17 cellular contexts compared by ENCODE assay signal in the genomic region with DNA sequence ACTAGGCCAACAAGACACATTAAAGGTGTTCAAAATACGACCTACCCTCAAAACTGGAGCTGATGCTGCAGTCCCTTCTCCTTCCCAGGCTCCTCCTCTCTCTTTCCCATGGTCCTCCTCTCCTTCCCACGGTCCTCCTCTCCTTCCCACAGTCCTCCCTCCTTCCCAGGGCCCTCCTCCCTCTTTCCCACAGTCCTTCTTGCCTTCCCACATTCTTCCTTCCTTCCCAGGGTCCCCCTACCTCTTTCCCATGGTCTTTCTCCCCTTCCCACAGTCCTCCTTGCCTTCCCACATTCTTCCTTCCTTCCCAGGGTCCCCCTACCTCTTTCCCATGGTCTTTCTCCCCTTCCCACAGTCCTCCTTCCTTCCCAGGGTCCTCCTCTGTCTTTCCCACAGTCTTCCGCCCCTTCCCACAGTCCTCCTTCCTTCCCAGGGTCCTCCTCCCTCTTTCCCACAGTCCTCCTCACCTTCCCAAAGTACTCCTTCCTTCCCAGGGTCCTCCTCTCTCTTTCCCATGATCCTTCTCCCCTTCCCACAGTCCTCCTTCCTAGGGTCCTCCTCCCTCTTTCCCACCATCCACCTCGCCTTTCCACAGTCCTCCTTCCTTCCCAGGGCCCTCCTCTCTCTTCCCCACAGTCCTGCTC. TPM values are rescaled to one million over a fixed set of nuclear protein-coding genes. Genes with fewer than 3 reads are reported as not detected.
DNase-seq lines count a peak whose midpoint lies in the region; ATAC-seq, FAIRE-seq and TF ChIP-seq lines count a peak whose summit lies in the region.
"Had no signal": no experiment of that assay in that cellular context is flagged by ENCODE, and none has a peak within 500 bp of the region (broad histone marks: within the 10 kb centered on the region; RNA-seq: fewer than 3 reads in every experiment).

No MANE protein-coding gene starts in this region.

- no peak for TF ChIP-seq RAD21 in HepG2 (CRISPR knock-in tag; IDR thresholded peaks at IDR 0.05)

- POLR2A ChIA-PET in HepG2 (lab: Yijun Ruan, JAX): no interaction called here

- H3K9me3 ChIP-seq in HepG2 (ENCODE audit: low read length) (no peaks in the 10 kb centered on the region), right lobe of liver (no peaks in the 10 kb centered on the region), KOPT-K1 (ENCODE audit: insufficient read depth, low read length, poor library complexity, severe bottlenecking) (no peaks in the 10 kb centered on the region), spleen (no peaks in the 10 kb centered on the region)

- no peaks in the 10 kb centered on the region for H3K9me3 Mint-ChIP-seq in dendritic cell treated with granulocyte-macrophage colony-stimulating factor and Interleukin-4, amounts not matched to agents 40 ng/mL and 50 ng/mL, for 4 days
- no peaks in the 10 kb centered on the region for H3K9me3 Mint-ChIP-seq in stimulated activated memory B cell treated with anti-CD40 and anti-IgM and Interleukin-4, amounts not matched to agents 10 μg/mL and 1 μg/mL and 100 μg/mL, for 72 hours

- no peak for DNase-seq in HepG2 (ENCODE audit: low spot score)
- no peak for DNase-seq in right lobe of liver
- no peak for DNase-seq in spleen
- DNase-seq: COR-L47, DMS53, H9, NCI-H1417, NCI-H1930, NCI-H446, NCI-H69, Right ventricle myocardium superior had no signal

- no peak overlapping the region for H3K9ac ChIP-seq in HepG2 (ENCODE audit: insufficient read depth, low read depth, low read length)

- H3K27me3 Mint-ChIP-seq in dendritic cell treated with granulocyte-macrophage colony-stimulating factor and Interleukin-4, amounts not matched to agents 40 ng/mL and 50 ng/mL, for 4 days: no peaks in the 10 kb centered on the region
- H3K27me3 Mint-ChIP-seq in stimulated activated memory B cell treated with anti-CD40 and anti-IgM and Interleukin-4, amounts not matched to agents 10 μg/mL and 1 μg/mL and 100 μg/mL, for 72 hours: no peaks in the 10 kb centered on the region
- H3K27me3 Mint-ChIP-seq: IgD-negative memory B cell had no signal

- no peaks in the 10 kb centered on the region for H3K79me2 ChIP-seq in HepG2 (ENCODE audit: insufficient read depth, low read length)

- 92% methylated on average over 3 of the region's 4 CpGs for WGBS in HepG2 (ENCODE audit: low lambda C conversion rate)
- WGBS in right lobe of liver (ENCODE audit: insufficient coverage, low coverage, low lambda C conversion rate, missing lambda C conversion rate): 51% methylated on average over 4 of the region's 4 CpGs
- 57 to 92% (median 80%) methylated on average over 3 to 4 of the region's 4 CpGs for WGBS in spleen, 5 donors

- H4K20me1 ChIP-seq in HepG2 (ENCODE audit: insufficient read depth, low read length): no peaks in the 10 kb centered on the region

- BruUV-seq in HepG2 (replicated peaks; lab: Mats Ljungman, UMichigan): no TSS peak

- TF ChIP-seq POLR2A in HepG2 (IDR thresholded peaks at IDR 0.05; ENCODE audit: insufficient read depth in 1 of 2, low read depth in 2 of 2, low read length in 2 of 2) (no peak), right lobe of liver (IDR thresholded peaks at IDR 0.05) (no peak), spleen (IDR thresholded peaks at IDR 0.05) (no peak)

- no peak overlapping the region for H3K4me2 ChIP-seq in HepG2 (ENCODE audit: low read depth, low read length)

- no peak overlapping the region for H2AFZ ChIP-seq in HepG2 (ENCODE audit: low read length)

- H3K27ac Mint-ChIP-seq in dendritic cell treated with granulocyte-macrophage colony-stimulating factor and Interleukin-4, amounts not matched to agents 40 ng/mL and 50 ng/mL, for 4 days: peak overlapping the region; percentile 62
- H3K27ac Mint-ChIP-seq in stimulated activated memory B cell treated with anti-CD40 and anti-IgM and Interleukin-4, amounts not matched to agents 10 μg/mL and 1 μg/mL and 100 μg/mL, for 72 hours: peak overlapping the region; percentile 84
- H3K27ac Mint-ChIP-seq: H9 had no signal

- H3K36me3 Mint-ChIP-seq in dendritic cell treated with granulocyte-macrophage colony-stimulating factor and Interleukin-4, amounts not matched to agents 40 ng/mL and 50 ng/mL, for 4 days (ENCODE audit: low read depth): peaks cover 43% of the 10 kb centered on the region
- H3K36me3 Mint-ChIP-seq in stimulated activated memory B cell treated with anti-CD40 and anti-IgM and Interleukin-4, amounts not matched to agents 10 μg/mL and 1 μg/mL and 100 μg/mL, for 72 hours: peaks cover 29% of the 10 kb centered on the region

- no peak for TF ChIP-seq EP300 in HepG2 (IDR thresholded peaks at IDR 0.05; ENCODE audit: low read depth in 2 of 2, low read length in 2 of 2)
- TF ChIP-seq EP300 in HepG2 (CRISPR knock-in tag; IDR thresholded peaks at IDR 0.05; ENCODE audit: borderline replicate concordance): no peak

- peaks cover 24% of the 10 kb centered on the region for H3K4me1 Mint-ChIP-seq in dendritic cell treated with granulocyte-macrophage colony-stimulating factor and Interleukin-4, amounts not matched to agents 40 ng/mL and 50 ng/mL, for 4 days (ENCODE audit: low read depth)
- peaks cover 27% of the 10 kb centered on the region for H3K4me1 Mint-ChIP-seq in stimulated activated memory B cell treated with anti-CD40 and anti-IgM and Interleukin-4, amounts not matched to agents 10 μg/mL and 1 μg/mL and 100 μg/mL, for 72 hours

- intact Hi-C loops in HepG2 (cut with micrococcal nuclease; ENCODE audit: unreplicated experiment) (no loop called here), right lobe of liver (cut with DNase I) (no loop called here), spleen (cut with DNase I; ENCODE audit: low total_unique reads) (no loop called here)
- intact Hi-C loops in dendritic cell treated with granulocyte-macrophage colony-stimulating factor and Interleukin-4, amounts not matched to agents 40 ng/mL and 50 ng/mL, for 4 days (cut with micrococcal nuclease): no loop called here

- H3K4me1 ChIP-seq in HepG2 (ENCODE audit: insufficient read depth, low read length): no peaks in the 10 kb centered on the region
- no peaks in the 10 kb centered on the region for H3K4me1 ChIP-seq in right lobe of liver
- peaks cover 0 to 27% (median 4%) of the 10 kb centered on the region in 6 donors for H3K4me1 ChIP-seq in spleen

- H3K36me3 ChIP-seq in HepG2 (replicated peaks in 1 of 2; ENCODE audit: control insufficient read depth in 1 of 2, insufficient read depth in 2 of 2, low read length in 2 of 2) (no peaks in the 10 kb centered on the region), right lobe of liver (no peaks in the 10 kb centered on the region), KOPT-K1 (ENCODE audit: insufficient read depth, low read length) (peaks cover 21% of the 10 kb centered on the region), spleen (peaks cover 0 to 15% (median 0%) of the 10 kb centered on the region in 6 donors)

- CTCF ChIA-PET in HepG2 (lab: Yijun Ruan, JAX; ENCODE audit: low intra/inter-chr PET ratio, low total read pairs): no interaction called here

- in situ Hi-C loops in HepG2 (cut with HindIII; ENCODE audit: extremely low pct_ligation_motif_present, low pct_unique_long_range_greater_than_20kb): no loop called here

- TF ChIP-seq CTCF in HepG2 (CRISPR knock-in tag; IDR thresholded peaks at IDR 0.05) (no peak), right lobe of liver (IDR thresholded peaks at IDR 0.05) (no peak), spleen (IDR thresholded peaks at IDR 0.05 in 8 of 11, conservative IDR thresholded peaks at IDR 0.05 in 3 of 11) (no peak)

- H3K27me3 ChIP-seq in HepG2 (ENCODE audit: control insufficient read depth in 1 of 2, insufficient read depth in 2 of 2, low read length in 2 of 2): no peaks in the 10 kb centered on the region; a peak in 1 of 5 replicates
- no peaks in the 10 kb centered on the region for H3K27me3 ChIP-seq in right lobe of liver
- H3K27me3 ChIP-seq in spleen (replicated peaks in 1 of 7): no peaks in the 10 kb centered on the region

- no peak overlapping the region for H3K27ac ChIP-seq in HepG2 (ENCODE audit: extremely low read length, insufficient read depth, low read length)
- no peak overlapping the region for H3K27ac ChIP-seq in right lobe of liver
- peak overlapping the region; percentile 13 for H3K27ac ChIP-seq in KOPT-K1 (ENCODE audit: low read depth, low read length, poor library complexity, severe bottlenecking)
- no peak overlapping the region for H3K27ac ChIP-seq in spleen

- H3K4me3 ChIP-seq in HepG2 (replicated peaks in 1 of 3; ENCODE audit: insufficient read depth in 1 of 3, low read depth in 2 of 3, low read length in 3 of 3) (no peak overlapping the region), right lobe of liver (no peak overlapping the region), spleen (no peak overlapping the region)

- no peak overlapping the region for H3K4me3 Mint-ChIP-seq in dendritic cell treated with granulocyte-macrophage colony-stimulating factor and Interleukin-4, amounts not matched to agents 40 ng/mL and 50 ng/mL, for 4 days
- no peak overlapping the region for H3K4me3 Mint-ChIP-seq in stimulated activated memory B cell treated with anti-CD40 and anti-IgM and Interleukin-4, amounts not matched to agents 10 μg/mL and 1 μg/mL and 100 μg/mL, for 72 hours
- H3K4me3 Mint-ChIP-seq: H9, IgD-negative memory B cell had no signal

- FAIRE-seq in HepG2 (lab: Jason Lieb, UNC): no peak
- FAIRE-seq: RCC 7860 had no signal

- ATAC-seq in HepG2 (no peak), right lobe of liver (no peak), GM21576 (IDR thresholded peaks at IDR 0.05; ENCODE audit: unreplicated experiment) (no peak)
- no peak for ATAC-seq in stimulated activated memory B cell treated with anti-CD40 and anti-IgM and Interleukin-4, amounts not matched to agents 10 μg/mL and 1 μg/mL and 100 μg/mL, for 72 hours

RNA-seq across cellular contexts. Expression of a gene that starts 54.2 kb away (rescaled TPM):
- total RNA-seq in HepG2 (2016; rRNA removed; fragmentation: Illumina TruSeq; extraction: Trizol) (10.4 and 12.6 TPM in 2 replicates), right lobe of liver (10 to 100 TPM in 2 of 6 experiments, 1 to 10 TPM in 4; 7.3 to 14.1 (median 8.9) TPM), spleen (10 to 100 TPM; 39.2 to 74.6 (median 56.4) TPM)
- total RNA-seq in HepG2 (2016; cell fraction: cytosol; rRNA removed; fragmentation: Illumina TruSeq; extraction: Trizol; ENCODE audit: low read depth): 6.6 and 8.2 TPM in 2 replicates
- 10.1 and 10.9 TPM in 2 replicates for total RNA-seq in HepG2 (2016; cell fraction: insoluble cytoplasmic fraction; rRNA removed; fragmentation: Illumina TruSeq; extraction: Trizol)
- 19.6 and 22.2 TPM in 2 replicates for total RNA-seq in HepG2 (2016; cell fraction: membrane; rRNA removed; fragmentation: Illumina TruSeq; extraction: Trizol)
- 5.4 and 10.1 TPM in 2 replicates for total RNA-seq in HepG2 (2016; cell fraction: nucleus; rRNA removed; fragmentation: Illumina TruSeq; extraction: Trizol)
- polyA plus RNA-seq in HepG2 (2011; rRNA removed) (9.2 and 10.0 TPM in 2 replicates), spleen (10 to 100 TPM; 26.3 to 30.0 (median 28.0) TPM)
- 8.3 and 10.3 TPM in 2 replicates for polyA plus RNA-seq in HepG2 (2011; cell fraction: cytosol; rRNA removed)
- 4.1 and 5.0 TPM in 2 replicates for polyA plus RNA-seq in HepG2 (2011; cell fraction: nucleus; rRNA removed)
- polyA plus RNA-seq in HepG2 (2012): 16.3 and 20.9 TPM in 2 replicates
- 10.8 and 11.2 TPM in 2 replicates for polyA plus RNA-seq in HepG2 (2016; cell fraction: cytosol; fragmentation: Illumina TruSeq; extraction: Trizol; ENCODE audit: low read depth)
- polyA plus RNA-seq in HepG2 (2016; cell fraction: insoluble cytoplasmic fraction; fragmentation: Illumina TruSeq; extraction: Trizol; ENCODE audit: low read depth): 19.5 and 20.3 TPM in 2 replicates
- 23.3 and 26.3 TPM in 2 replicates for polyA plus RNA-seq in HepG2 (2016; cell fraction: membrane; fragmentation: Illumina TruSeq; extraction: Trizol; ENCODE audit: low read depth)
- 14.0 and 14.2 TPM in 2 replicates for polyA plus RNA-seq in HepG2 (2016; cell fraction: nucleus; fragmentation: Illumina TruSeq; extraction: Trizol; ENCODE audit: insufficient read depth, low read depth)
- polyA minus RNA-seq in HepG2 (2011; rRNA and poly(A)+ RNA removed; ENCODE audit: low replicate concordance): 8.4 and 23.9 TPM in 2 replicates
- 10.6 and 12.6 TPM in 2 replicates for polyA minus RNA-seq in HepG2 (2011; cell fraction: cytosol; rRNA and poly(A)+ RNA removed)
- polyA minus RNA-seq in HepG2 (2011; cell fraction: nucleus; rRNA and poly(A)+ RNA removed): 8.4 and 18.0 TPM in 2 replicates
